ENCODE assay signal across 15 cellular contexts in genomic region chr4:134202136-134202535, GRCh38. TPM values are rescaled to one million over a fixed set of nuclear protein-coding genes. Genes with fewer than 3 reads are reported as not detected.
DNase-seq lines count a peak whose midpoint lies in the region; ATAC-seq, FAIRE-seq and TF ChIP-seq lines count a peak whose summit lies in the region.
"Had no signal": no experiment of that assay in that cellular context is flagged by ENCODE, and none has a peak within 500 bp of the region (broad histone marks: within the 10 kb centered on the region; RNA-seq: fewer than 3 reads in every experiment).

No MANE protein-coding gene starts in this region.

- intact Hi-C loops in left ventricle myocardium superior (cut with micrococcal nuclease) (no loop called here), sigmoid colon (cut with DNase I) (no loop called here)

- FAIRE-seq in GM19239 (lab: Jason Lieb, UNC): no peak

- peak overlapping the region in 3 of 4 donors; percentile 67 to 81 (median 77) for H3K27ac ChIP-seq in sigmoid colon
- H3K27ac ChIP-seq: BLaER1 had no signal

- no peak for TF ChIP-seq EP300 in sigmoid colon (IDR thresholded peaks at IDR 0.05)

- no peak for TF ChIP-seq CTCF in sigmoid colon (IDR thresholded peaks at IDR 0.05)
- no peak for TF ChIP-seq CTCF in GM20000 (IDR thresholded peaks at IDR 0.05; ENCODE audit: extremely low read depth, missing control alignments)

- H3K27me3 ChIP-seq in adipocyte (replicated peaks; ENCODE audit: control insufficient read depth, insufficient read depth, low read length): no peaks in the 10 kb centered on the region
- H3K27me3 ChIP-seq in sigmoid colon: no peaks in the 10 kb centered on the region
- H3K27me3 ChIP-seq: BLaER1, right lobe of liver had no signal

- ATAC-seq in left ventricle myocardium superior (peak; percentile 21), GM18511 (IDR thresholded peaks at IDR 0.05; ENCODE audit: unreplicated experiment) (no peak)

- no peak for TF ChIP-seq POLR2A in sigmoid colon (IDR thresholded peaks at IDR 0.05)

- H3K9ac ChIP-seq in adipocyte (ENCODE audit: low read length): no peak overlapping the region
- H3K9ac ChIP-seq: BLaER1 had no signal

- H3K36me3 ChIP-seq in adipocyte (ENCODE audit: control insufficient read depth, insufficient read depth, low read length, severe bottlenecking): no peaks in the 10 kb centered on the region
- H3K36me3 ChIP-seq in sigmoid colon: no peaks in the 10 kb centered on the region
- H3K36me3 ChIP-seq: BLaER1, right lobe of liver had no signal

- H3K9me3 ChIP-seq in adipocyte (ENCODE audit: control insufficient read depth, low read length): no peaks in the 10 kb centered on the region
- peaks cover 0 to 2% (median 0%) of the 10 kb centered on the region in 4 donors for H3K9me3 ChIP-seq in sigmoid colon
- H3K9me3 ChIP-seq: right lobe of liver had no signal

- H3K4me3 ChIP-seq in adipocyte (ENCODE audit: low read length): peak overlapping the region; percentile 80
- peak overlapping the region; percentile 48 to 80 (median 62) for H3K4me3 ChIP-seq in sigmoid colon
- H3K4me3 ChIP-seq: BLaER1 had no signal

- peaks cover 5% of the 10 kb centered on the region for H3K4me1 ChIP-seq in adipocyte (ENCODE audit: control insufficient read depth, insufficient read depth, low read length)
- peaks cover 0 to 34% (median 11%) of the 10 kb centered on the region in 4 donors for H3K4me1 ChIP-seq in sigmoid colon
- H3K4me1 ChIP-seq: BLaER1, right lobe of liver had no signal

- 36 to 65% methylated on average over 6 of the region's 6 CpGs for WGBS in sigmoid colon, 2 donors

- DNase-seq in EH (ENCODE audit: low read depth) (peak; percentile 15), adipocyte (ENCODE audit: low read depth) (peak; percentile 64), left ventricle myocardium superior (no peak), sigmoid colon (no peak), T-helper 1 cell (no peak), GM20000 (ENCODE audit: low spot score) (no peak), GM19239 (ENCODE audit: insufficient read length, low spot score) (no peak)
- DNase-seq: activated CD4-positive, alpha-beta T cell treated with anti-CD3 and anti-CD28 coated beads for 4 hours; effector CD4-positive, alpha-beta T cell; kidney glomerular epithelial cell; NCI-H2081 treated with DMSO at 0.1 percent for 48 hours; SIG-M5 had no signal

RNA-seq across cellular contexts. Expression of gene PABPC4L, which starts 0.5 kb away (rescaled TPM):
- total RNA-seq in left ventricle myocardium superior: 0.89 TPM
- total RNA-seq in sigmoid colon: 1 to 10 TPM in 3 of 4 donors, under 1 TPM in 1; 0.82 to 1.8 (median 1.6) TPM
- under 1 TPM in 1 of 3 donors, not detected in 2; 0.20 TPM for polyA plus RNA-seq in sigmoid colon

Comparison
In these comparisons a context has a peak if more than half of its experiments do, and no peak if none do; other contexts are left out.
1. DNase-seq: peak in EH (single experiment) and adipocyte (single experiment); none in left ventricle myocardium superior (single experiment), sigmoid colon (single experiment), T-helper 1 cell (0 of 5), GM20000 (single experiment) and GM19239 (single experiment).